Comparison of ENCODE assay signal across 16 cellular contexts in genomic region chr1:33841516-33841915, GRCh38. TPM values are rescaled to one million over a fixed set of nuclear protein-coding genes. Genes with fewer than 3 reads are reported as not detected.
DNase-seq lines count a peak whose midpoint lies in the region; ATAC-seq and TF ChIP-seq lines count a peak whose summit lies in the region.
"Had no signal": no experiment of that assay in that cellular context is flagged by ENCODE, and none has a peak within 500 bp of the region (broad histone marks: within the 10 kb centered on the region; RNA-seq: fewer than 3 reads in every experiment).

No MANE protein-coding gene starts in this region.

- peaks cover 0 to 4% of the 10 kb centered on the region in 2 donors for H3K27me3 ChIP-seq in left lung
- no peaks in the 10 kb centered on the region for H3K27me3 ChIP-seq in upper lobe of right lung
- no peaks in the 10 kb centered on the region for H3K27me3 ChIP-seq in dorsolateral prefrontal cortex

- H3K36me3 ChIP-seq in left lung (no peaks in the 10 kb centered on the region), upper lobe of right lung (no peaks in the 10 kb centered on the region)

- DNase-seq in AG10803 (ENCODE audit: low read depth) (peak; percentile 57), M059J (ENCODE audit: low read depth) (peak; percentile 33), left lung (no peak), upper lobe of right lung (no peak), dorsolateral prefrontal cortex (no peak), foreskin fibroblast (no peak)
- DNase-seq in effector CD4-positive, alpha-beta T cell, result no peak
- DNase-seq: ACHN; Caco-2; CD8-positive, alpha-beta memory T cell; H7; KG1 had no signal

- H3K9me3 ChIP-seq in left lung, result no peaks in the 10 kb centered on the region
- no peaks in the 10 kb centered on the region for H3K9me3 ChIP-seq in upper lobe of right lung
- H3K9me3 ChIP-seq: Caco-2 had no signal

- no peak overlapping the region for H3K4me3 ChIP-seq in AG10803 (ENCODE audit: low read length)
- H3K4me3 ChIP-seq in left lung, result no peak overlapping the region
- H3K4me3 ChIP-seq in upper lobe of right lung, result no peak overlapping the region
- H3K4me3 ChIP-seq in dorsolateral prefrontal cortex, result no peak overlapping the region
- H3K4me3 ChIP-seq in foreskin fibroblast (ENCODE audit: low read depth in 1 of 2, low read length in 2 of 2), result no peak overlapping the region
- H3K4me3 ChIP-seq: GM12878, GM23338 had no signal

- ATAC-seq in left lung (peak; percentile 90), upper lobe of right lung (peak; percentile 73)
- ATAC-seq: GM12878, GM23338 had no signal

- intact Hi-C loops in left lung (cut with DNase I), result no loop called here
- intact Hi-C loops in upper lobe of right lung (cut with DNase I), result no loop called here
- intact Hi-C loops in dorsolateral prefrontal cortex (cut with DNase I), result no loop called here

- H3K27ac ChIP-seq in left lung (no peak overlapping the region), upper lobe of right lung (no peak overlapping the region), dorsolateral prefrontal cortex (no peak overlapping the region)

- TF ChIP-seq CTCF in AG10803 (conservative IDR thresholded peaks at IDR 0.05; ENCODE audit: low read length) (no peak), left lung (IDR thresholded peaks at IDR 0.05) (no peak), upper lobe of right lung (IDR thresholded peaks at IDR 0.05) (no peak), dorsolateral prefrontal cortex (IDR thresholded peaks at IDR 0.05 in 54 of 56, conservative IDR thresholded peaks at IDR 0.05 in 2 of 56; ENCODE audit: low read depth in 1 of 56, partially characterized antibody in 56 of 56) (no peak), foreskin fibroblast (IDR thresholded peaks at IDR 0.05; ENCODE audit: low read depth, low read length) (no peak)

- no peaks in the 10 kb centered on the region for H3K4me1 ChIP-seq in left lung
- H3K4me1 ChIP-seq in upper lobe of right lung, result no peaks in the 10 kb centered on the region
- H3K4me1 ChIP-seq: Caco-2 had no signal

RNA-seq across cellular contexts. Expression of gene HMGB4, which starts 22.4 kb away (rescaled TPM):
- not detected in 2 replicates for total RNA-seq in M059J (2014; rRNA removed; shearing (Covaris generic))
- total RNA-seq in left lung (not detected), upper lobe of right lung (not detected), dorsolateral prefrontal cortex (not detected)
- total RNA-seq: A172; Caco-2; CD8-positive, alpha-beta memory T cell; GM12878; GM23338; H7; HT1080 had no signal

Comparison
In these comparisons a context has a peak if more than half of its experiments do, and no peak if none do; other contexts are left out.
1. DNase-seq: peak in AG10803 (single experiment) and M059J (single experiment); none in left lung (0 of 2), upper lobe of right lung (single experiment), dorsolateral prefrontal cortex (0 of 10), foreskin fibroblast (0 of 2) and effector CD4-positive, alpha-beta T cell (single experiment).